In the genomic region with DNA sequence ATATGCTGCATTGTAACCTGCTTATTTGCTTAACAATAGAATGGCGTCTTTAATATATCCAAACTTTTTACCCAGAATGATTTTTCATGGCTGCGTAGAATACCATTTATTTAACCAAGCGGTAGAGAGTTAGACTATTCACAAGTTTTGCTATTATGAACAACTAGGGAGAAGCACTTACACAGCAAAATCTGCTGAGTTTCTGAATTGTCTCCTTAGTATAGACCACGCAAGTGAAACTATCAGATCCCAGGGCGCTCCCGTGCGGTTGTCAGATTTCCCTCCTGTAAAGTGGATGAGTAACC, we compare ENCODE assay signal across 9 cellular contexts. TPM values are rescaled to one million over a fixed set of nuclear protein-coding genes. Genes with fewer than 3 reads are reported as not detected.
DNase-seq lines count a peak whose midpoint lies in the region; ATAC-seq, FAIRE-seq and TF ChIP-seq lines count a peak whose summit lies in the region.
"Had no signal": no experiment of that assay in that cellular context is flagged by ENCODE, and none has a peak within 500 bp of the region (broad histone marks: within the 10 kb centered on the region; RNA-seq: fewer than 3 reads in every experiment).

No MANE protein-coding gene starts in this region.

- peaks cover 13% of the 10 kb centered on the region for H3K4me1 Mint-ChIP-seq in activated naive CD4-positive, alpha-beta T cell treated with anti-CD3 and anti-CD28 coated beads, Interleukin-2, amount 10 ng/mL, durations not matched to agents 7 days and 5 days
- peaks cover 28% of the 10 kb centered on the region for H3K4me1 Mint-ChIP-seq in activated T-helper 2 cell treated with anti-CD3 and anti-CD28 coated beads, Interferon-gamma antibody, Interleukin-2, Interleukin-4, amounts not matched to agents 10 μg/mL and 5 μg/mL and 100 μg/mL, durations not matched to agents 14 hours and 24 hours and 36 hours (ENCODE audit: low read depth)

- H3K36me3 Mint-ChIP-seq in activated naive CD4-positive, alpha-beta T cell treated with anti-CD3 and anti-CD28 coated beads, Interleukin-2, amount 10 ng/mL, durations not matched to agents 7 days and 5 days = no peaks in the 10 kb centered on the region
- H3K36me3 Mint-ChIP-seq in activated T-helper 2 cell treated with anti-CD3 and anti-CD28 coated beads, Interferon-gamma antibody, Interleukin-2, Interleukin-4, amounts not matched to agents 10 μg/mL and 5 μg/mL and 100 μg/mL, durations not matched to agents 14 hours and 24 hours and 36 hours (ENCODE audit: low read depth) = no peaks in the 10 kb centered on the region

- H3K27ac Mint-ChIP-seq in activated naive CD4-positive, alpha-beta T cell treated with anti-CD3 and anti-CD28 coated beads, Interleukin-2, amount 10 ng/mL, durations not matched to agents 7 days and 5 days = no peak overlapping the region
- peak overlapping the region; percentile 26 for H3K27ac Mint-ChIP-seq in activated T-helper 2 cell treated with anti-CD3 and anti-CD28 coated beads, Interferon-gamma antibody, Interleukin-2, Interleukin-4, amounts not matched to agents 10 μg/mL and 5 μg/mL and 100 μg/mL, durations not matched to agents 14 hours and 24 hours and 36 hours

- H3K27ac ChIP-seq in tibial artery = no peak overlapping the region

- peak overlapping the region; percentile 49 to 71 for H3K4me3 ChIP-seq in tibial artery

- H3K36me3 ChIP-seq in tibial artery = no peaks in the 10 kb centered on the region

- H3K9me3 ChIP-seq in tibial artery = no peaks in the 10 kb centered on the region

- TF ChIP-seq POLR2A in GM18505 (IDR thresholded peaks at IDR 0.05; ENCODE audit: borderline replicate concordance, extremely low read depth, insufficient read depth, insufficient read length) = no peak

- CTCF ChIA-PET in activated naive CD4-positive, alpha-beta T cell treated with anti-CD3 and anti-CD28 coated beads, Interleukin-2, amount 10 ng/mL, durations not matched to agents 7 days and 5 days (lab: Charles Lee) = interaction anchor here (2.0 to 3.4 kb wide), 2 partner anchors 11 to 286 kb away, joined by 4 to 17 read pairs; no protein-coding TSS in a partner anchor

- intact Hi-C loops in activated T-helper 2 cell treated with anti-CD3 and anti-CD28 coated beads, Interferon-gamma antibody, Interleukin-2, Interleukin-4, amounts not matched to agents 10 μg/mL and 5 μg/mL and 100 μg/mL, durations not matched to agents 14 hours and 24 hours and 36 hours (cut with micrococcal nuclease) = loop anchor here (2.0 kb wide), 1 partner anchor 13 kb away; the partner anchor contains the start of gene ADPGK
- intact Hi-C loops in tibial artery (cut with DNase I; ENCODE audit: low total_unique reads) = loop anchor here (2.0 kb wide), 1 partner anchor 285 kb away; no protein-coding TSS in a partner anchor

- no peaks in the 10 kb centered on the region for H3K9me3 Mint-ChIP-seq in activated naive CD4-positive, alpha-beta T cell treated with anti-CD3 and anti-CD28 coated beads, Interleukin-2, amount 10 ng/mL, durations not matched to agents 7 days and 5 days
- H3K9me3 Mint-ChIP-seq in activated T-helper 2 cell treated with anti-CD3 and anti-CD28 coated beads, Interferon-gamma antibody, Interleukin-2, Interleukin-4, amounts not matched to agents 10 μg/mL and 5 μg/mL and 100 μg/mL, durations not matched to agents 14 hours and 24 hours and 36 hours = no peaks in the 10 kb centered on the region

- no peak for TF ChIP-seq CTCF in tibial artery (IDR thresholded peaks at IDR 0.05)

- peak; percentile 40 for ATAC-seq in left lobe of liver
- ATAC-seq in GM18505 (IDR thresholded peaks at IDR 0.05; ENCODE audit: unreplicated experiment) = no peak

- peak overlapping the region; percentile 64 for H3K4me3 Mint-ChIP-seq in activated naive CD4-positive, alpha-beta T cell treated with anti-CD3 and anti-CD28 coated beads, Interleukin-2, amount 10 ng/mL, durations not matched to agents 7 days and 5 days
- peak overlapping the region; percentile 82 for H3K4me3 Mint-ChIP-seq in activated T-helper 2 cell treated with anti-CD3 and anti-CD28 coated beads, Interferon-gamma antibody, Interleukin-2, Interleukin-4, amounts not matched to agents 10 μg/mL and 5 μg/mL and 100 μg/mL, durations not matched to agents 14 hours and 24 hours and 36 hours (ENCODE audit: low read depth)

- no peaks in the 10 kb centered on the region for H3K27me3 ChIP-seq in tibial artery

- H3K27me3 Mint-ChIP-seq in activated naive CD4-positive, alpha-beta T cell treated with anti-CD3 and anti-CD28 coated beads, Interleukin-2, amount 10 ng/mL, durations not matched to agents 7 days and 5 days = peaks cover 56% of the 10 kb centered on the region
- H3K27me3 Mint-ChIP-seq in activated T-helper 2 cell treated with anti-CD3 and anti-CD28 coated beads, Interferon-gamma antibody, Interleukin-2, Interleukin-4, amounts not matched to agents 10 μg/mL and 5 μg/mL and 100 μg/mL, durations not matched to agents 14 hours and 24 hours and 36 hours (ENCODE audit: low read depth) = peaks cover 9% of the 10 kb centered on the region

- peaks cover 0 to 20% (median 10%) of the 10 kb centered on the region in 4 donors for H3K4me1 ChIP-seq in tibial artery

- FAIRE-seq in HTR-8/SVneo (lab: Jason Lieb, UNC) = no peak

- DNase-seq in activated naive CD4-positive, alpha-beta T cell treated with anti-CD3 and anti-CD28 coated beads, Interleukin-2, amount 10 ng/mL, durations not matched to agents 7 days and 5 days = no peak
- DNase-seq in activated naive CD4-positive, alpha-beta T cell (lab: John Stamatoyannopoulos, UW) = no peak
- no peak for DNase-seq in activated T-helper 2 cell treated with anti-CD3 and anti-CD28 coated beads, Interferon-gamma antibody, Interleukin-2, Interleukin-4, amounts not matched to agents 10 μg/mL and 5 μg/mL and 100 μg/mL, durations not matched to agents 14 hours and 24 hours and 36 hours (ENCODE audit: low spot score)
- DNase-seq in left lobe of liver (ENCODE audit: low spot score) (no peak), tibial artery (no peak), HTR-8/SVneo (ENCODE audit: insufficient read length, low spot score) (no peak)
- DNase-seq in stimulated activated CD4-positive, alpha-beta T cell treated with anti-CD3 and anti-CD28 coated beads, Interleukin-2, amount 100 ng/mL, for 48 hours = no peak
- DNase-seq: NCI-H1417 treated with DMSO at 0.1 percent for 48 hours had no signal

RNA-seq across cellular contexts. Expression of gene ADPGK, which starts 12.6 kb away (rescaled TPM):
- total RNA-seq in activated T-helper 2 cell treated with anti-CD3 and anti-CD28 coated beads, Interferon-gamma antibody, Interleukin-2, Interleukin-4, amounts not matched to agents 10 μg/mL and 5 μg/mL and 100 μg/mL, durations not matched to agents 14 hours and 24 hours and 36 hours = 84.1 and 95.0 TPM in 2 replicates
- total RNA-seq in left lobe of liver = 17.8 TPM
